29 cellular contexts compared by ENCODE assay signal in the genomic region with DNA sequence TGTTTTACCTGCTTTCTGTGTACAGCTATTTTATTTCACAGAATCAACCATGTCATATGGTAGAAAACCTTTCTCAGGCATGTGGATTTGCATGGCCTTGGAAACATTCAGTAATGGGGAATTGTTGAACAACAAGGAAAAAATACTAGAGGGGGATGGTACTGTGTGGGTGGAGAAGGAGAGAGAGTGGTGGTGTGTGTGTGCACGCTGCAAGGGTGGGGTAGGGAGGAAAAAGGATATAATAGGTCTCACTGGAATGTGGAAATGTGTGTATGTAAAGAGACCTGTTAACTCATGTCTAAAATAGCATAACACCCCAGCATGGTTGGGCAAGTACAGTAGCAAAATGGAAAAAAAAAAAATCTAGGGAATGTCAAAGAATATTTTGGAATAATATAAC.
DNase-seq lines count a peak whose midpoint lies in the region; ATAC-seq, FAIRE-seq and TF ChIP-seq lines count a peak whose summit lies in the region.
"Had no signal": no experiment of that assay in that cellular context is flagged by ENCODE, and none has a peak within 500 bp of the region (broad histone marks: within the 10 kb centered on the region; RNA-seq: fewer than 3 reads in every experiment).

No MANE protein-coding gene starts in this region.

- WGBS in GM23248 (ENCODE audit: low coverage in 1 of 2, low lambda C conversion rate in 2 of 2, missing lambda C conversion rate in 2 of 2), 2 experiments: 88 to 100% methylated on average over 1 of the region's 1 CpG

- no peak overlapping the region for H3K9ac ChIP-seq in GM23248
- H3K9ac ChIP-seq in endothelial cell of umbilical vein (replicated peaks; ENCODE audit: extremely low read depth, insufficient read depth, low read length): no peak overlapping the region
- H3K9ac ChIP-seq: KMS-11 had no signal

- H3K27me3 ChIP-seq in GM23248 (replicated peaks; ENCODE audit: insufficient read depth) (no peaks in the 10 kb centered on the region), endothelial cell of umbilical vein (ENCODE audit: control insufficient read depth in 2 of 2, insufficient read depth in 2 of 2, low read length in 2 of 2) (no peaks in the 10 kb centered on the region)
- H3K27me3 ChIP-seq: dorsolateral prefrontal cortex had no signal

- no peak for FAIRE-seq in endothelial cell of umbilical vein (lab: Jason Lieb, UNC)
- FAIRE-seq: HTR-8/SVneo had no signal

- H2AFZ ChIP-seq in GM23248 (0 out of 2 replicates have a peak overlapping the region, but pooled peaks have one; percentile 14), endothelial cell of umbilical vein (ENCODE audit: low read depth, low read length) (peak overlapping the region; percentile 17)

- H3K27ac ChIP-seq in GM23248 (no peak overlapping the region), RWPE1 (no peak overlapping the region), endothelial cell of umbilical vein (ENCODE audit: insufficient read depth, low read depth, low read length) (no peak overlapping the region)
- H3K27ac ChIP-seq: dorsolateral prefrontal cortex, KMS-11 had no signal

- H3K27ac Mint-ChIP-seq in nephron: peak overlapping the region; percentile 22 to 77 (median 76)
- H3K27ac Mint-ChIP-seq: activated CD8-positive, alpha-beta memory T cell treated with anti-CD3 and anti-CD28 coated beads, Interleukin-2, amount 10 ng/mL, durations not matched to agents 7 days and 5 days; activated naive CD8-positive, alpha-beta T cell treated with anti-CD3 and anti-CD28 coated beads, Interleukin-2, amount 50 U/mL, for 24 hours; CD14-positive monocyte; naive thymus-derived CD4-positive, alpha-beta T cell; T-helper 1 cell treated with Interleukin-12 subunit alpha and Interleukin-12 subunit beta and Interleukin-4 antibody, amounts not matched to agents 30 μg/mL and 1 μg/mL, for 36 hours had no signal

- ATAC-seq in GM21447 (IDR thresholded peaks at IDR 0.05; ENCODE audit: unreplicated experiment): no peak
- no peak for ATAC-seq in GM18519 (IDR thresholded peaks at IDR 0.05; ENCODE audit: low FRiP score, unreplicated experiment)
- ATAC-seq: activated CD8-positive, alpha-beta memory T cell treated with anti-CD3 and anti-CD28 coated beads, Interleukin-2, amount 10 ng/mL, durations not matched to agents 7 days and 5 days; activated naive CD8-positive, alpha-beta T cell treated with anti-CD3 and anti-CD28 coated beads, Interleukin-2, amount 50 U/mL, for 24 hours; naive thymus-derived CD4-positive, alpha-beta T cell; PC-3; Right ventricle myocardium inferior had no signal

- POLR2A ChIA-PET in RWPE1 (lab: Yijun Ruan, JAX; ENCODE audit: low non-redundant PET): no interaction called here
- POLR2A ChIA-PET in endothelial cell of umbilical vein (lab: Charles Lee): no interaction called here

- H3K4me3 Mint-ChIP-seq in nephron: no peak overlapping the region
- H3K4me3 Mint-ChIP-seq: activated CD8-positive, alpha-beta memory T cell treated with anti-CD3 and anti-CD28 coated beads, Interleukin-2, amount 10 ng/mL, durations not matched to agents 7 days and 5 days; activated naive CD8-positive, alpha-beta T cell treated with anti-CD3 and anti-CD28 coated beads, Interleukin-2, amount 50 U/mL, for 24 hours; CD14-positive monocyte; naive thymus-derived CD4-positive, alpha-beta T cell; T-helper 1 cell treated with Interleukin-12 subunit alpha and Interleukin-12 subunit beta and Interleukin-4 antibody, amounts not matched to agents 30 μg/mL and 1 μg/mL, for 36 hours had no signal

- no TSS peak for BruUV-seq in endothelial cell of umbilical vein (replicated peaks; lab: Mats Ljungman, UMichigan)

- H3K9me3 ChIP-seq in GM23248 (ENCODE audit: low read depth) (no peaks in the 10 kb centered on the region), endothelial cell of umbilical vein (replicated peaks; ENCODE audit: control insufficient read depth, insufficient read depth, low read length) (no peaks in the 10 kb centered on the region)
- H3K9me3 ChIP-seq: Caco-2 had no signal

- no peaks in the 10 kb centered on the region for H3K36me3 Mint-ChIP-seq in nephron (ENCODE audit: low read depth)
- H3K36me3 Mint-ChIP-seq: activated CD8-positive, alpha-beta memory T cell treated with anti-CD3 and anti-CD28 coated beads, Interleukin-2, amount 10 ng/mL, durations not matched to agents 7 days and 5 days; CD14-positive monocyte; naive thymus-derived CD4-positive, alpha-beta T cell had no signal

- no peaks in the 10 kb centered on the region for H3K27me3 Mint-ChIP-seq in nephron (ENCODE audit: low read depth)
- H3K27me3 Mint-ChIP-seq: activated CD8-positive, alpha-beta memory T cell treated with anti-CD3 and anti-CD28 coated beads, Interleukin-2, amount 10 ng/mL, durations not matched to agents 7 days and 5 days; activated naive CD8-positive, alpha-beta T cell treated with anti-CD3 and anti-CD28 coated beads, Interleukin-2, amount 50 U/mL, for 24 hours had no signal

- no peak for TF ChIP-seq POLR2A in endothelial cell of umbilical vein (IDR thresholded peaks at IDR 0.05; ENCODE audit: low read depth, low read length)

- CTCF ChIA-PET in RWPE1 (lab: Yijun Ruan, JAX): no interaction called here
- CTCF ChIA-PET in endothelial cell of umbilical vein (lab: Charles Lee): no interaction called here

- H3K36me3 ChIP-seq in GM23248 (ENCODE audit: low read depth) (no peaks in the 10 kb centered on the region), endothelial cell of umbilical vein (ENCODE audit: control insufficient read depth in 2 of 2, extremely low read depth in 1 of 2, insufficient read depth in 2 of 2, low read length in 2 of 2) (no peaks in the 10 kb centered on the region)

- peaks cover 22% of the 10 kb centered on the region for H3K4me1 Mint-ChIP-seq in nephron
- H3K4me1 Mint-ChIP-seq: activated naive CD8-positive, alpha-beta T cell treated with anti-CD3 and anti-CD28 coated beads, Interleukin-2, amount 50 U/mL, for 24 hours had no signal

- H3K4me3 ChIP-seq in GM23248 (no peak overlapping the region), endothelial cell of umbilical vein (replicated peaks in 1 of 3; ENCODE audit: insufficient read depth in 1 of 3, low read depth in 1 of 3, low read length in 3 of 3) (no peak overlapping the region)
- H3K4me3 ChIP-seq: dorsolateral prefrontal cortex had no signal

- H3K4me1 ChIP-seq in GM23248 (ENCODE audit: insufficient read depth) (peaks cover 9% of the 10 kb centered on the region), endothelial cell of umbilical vein (ENCODE audit: control insufficient read depth, extremely low read depth, insufficient read depth, low read length) (no peaks in the 10 kb centered on the region)
- H3K4me1 ChIP-seq: Caco-2 had no signal

- no peak for DNase-seq in GM23248
- DNase-seq in RWPE1 (ENCODE audit: low spot score): peak; percentile 52
- DNase-seq in endothelial cell of umbilical vein (ENCODE audit: low read depth, low spot score): no peak
- no peak for DNase-seq in stimulated activated CD4-positive, alpha-beta T cell treated with anti-CD3 and anti-CD28 coated beads, Interleukin-15, amount 100 ng/mL, for 24 hours
- no peak for DNase-seq in HuH-7.5 (ENCODE audit: low spot score)
- DNase-seq: activated CD4-positive, alpha-beta T cell treated with anti-CD3 and anti-CD28 coated beads, Interleukin-2, amount 50 U/mL, for 4 hours; activated CD4-positive, CD25-positive, alpha-beta regulatory T cell; activated CD8-positive, alpha-beta memory T cell treated with anti-CD3 and anti-CD28 coated beads, Interleukin-2, amount 10 ng/mL, durations not matched to agents 7 days and 5 days; activated naive CD8-positive, alpha-beta T cell treated with anti-CD3 and anti-CD28 coated beads, Interleukin-2, amount 50 U/mL, for 24 hours; activated T-cell treated with anti-CD3 and anti-CD28 coated beads, Interleukin-2, amount 50 U/mL, for 48 hours; Caco-2; dorsolateral prefrontal cortex; MM.1S; naive thymus-derived CD4-positive, alpha-beta T cell; NCI-H1105 treated with DMSO at 0.1 percent for 48 hours; NCI-H2029 treated with DMSO at 0.1 percent for 48 hours; NCI-H526 treated with DMSO at 0.1 percent for 48 hours; NK-92 treated with Interleukin-12 subunit alpha and Interleukin-12 subunit beta, amount 100 ng/mL, for 24 hours; occipital lobe; PC-3; stimulated activated naive CD4-positive, alpha-beta T cell had no signal

- H3F3A ChIP-seq in GM23248 (ENCODE audit: insufficient read depth): peaks cover 10% of the 10 kb centered on the region

- H4K20me1 ChIP-seq in GM23248 (ENCODE audit: insufficient read depth): no peaks in the 10 kb centered on the region
- H4K20me1 ChIP-seq in endothelial cell of umbilical vein (replicated peaks; ENCODE audit: control insufficient read depth, extremely low read depth, insufficient read depth, low read length): no peaks in the 10 kb centered on the region

- no peaks in the 10 kb centered on the region for H3K9me2 ChIP-seq in GM23248 (ENCODE audit: insufficient read depth)

- H3K79me2 ChIP-seq in GM23248 (ENCODE audit: insufficient read depth) (no peaks in the 10 kb centered on the region), endothelial cell of umbilical vein (ENCODE audit: control insufficient read depth, insufficient read depth, low read length) (no peaks in the 10 kb centered on the region)

- intact Hi-C loops in endothelial cell of umbilical vein (cut with micrococcal nuclease): no loop called here

- no peak overlapping the region for H3K4me2 ChIP-seq in GM23248 (ENCODE audit: unreplicated experiment)
- no peak overlapping the region for H3K4me2 ChIP-seq in endothelial cell of umbilical vein (ENCODE audit: insufficient read depth, low read length)
- H3K4me2 ChIP-seq: KMS-11 had no signal

- in situ Hi-C loops in GM23248 (cut with MboI): no loop called here

- H3K9me3 Mint-ChIP-seq in nephron: no peaks in the 10 kb centered on the region
- H3K9me3 Mint-ChIP-seq: activated naive CD8-positive, alpha-beta T cell treated with anti-CD3 and anti-CD28 coated beads, Interleukin-2, amount 50 U/mL, for 24 hours; naive thymus-derived CD4-positive, alpha-beta T cell; T-helper 1 cell treated with Interleukin-12 subunit alpha and Interleukin-12 subunit beta and Interleukin-4 antibody, amounts not matched to agents 30 μg/mL and 1 μg/mL, for 36 hours had no signal

- TF ChIP-seq CTCF in RWPE1 (conservative IDR thresholded peaks at IDR 0.05; ENCODE audit: low read depth) (no peak), endothelial cell of umbilical vein (IDR thresholded peaks at IDR 0.05; ENCODE audit: extremely low read depth in 1 of 2, insufficient read depth in 1 of 2, low read depth in 1 of 2, low read length in 2 of 2) (no peak), nephron (IDR thresholded peaks at IDR 0.05; ENCODE audit: unreplicated experiment in 3 of 3) (no peak)

- dilution Hi-C loops in endothelial cell of umbilical vein (cut with MboI; ENCODE audit: extremely low pct_ligation_motif_present, low sequenced_read_pairs): no loop called here

- no peaks in the 10 kb centered on the region for H3K9me1 ChIP-seq in endothelial cell of umbilical vein (replicated peaks; ENCODE audit: control insufficient read depth, extremely low read depth, insufficient read depth, low read length)

TF ChIP-seq in endothelial cell of umbilical vein, 7 proteins besides CTCF, POLR2A, EP300 and RAD21 (continues in another document):
- TF ChIP-seq FOS (IDR thresholded peaks at IDR 0.05; ENCODE audit: borderline replicate concordance, insufficient read depth, low read length) (no peak), GATA2 (IDR thresholded peaks at IDR 0.05; ENCODE audit: insufficient read depth, insufficient read length, low read depth, low read length) (no peak), EZH2 (IDR thresholded peaks at IDR 0.05; ENCODE audit: borderline replicate concordance, low read depth, low read length, severe bottlenecking) (no peak)
